In the genomic region with DNA sequence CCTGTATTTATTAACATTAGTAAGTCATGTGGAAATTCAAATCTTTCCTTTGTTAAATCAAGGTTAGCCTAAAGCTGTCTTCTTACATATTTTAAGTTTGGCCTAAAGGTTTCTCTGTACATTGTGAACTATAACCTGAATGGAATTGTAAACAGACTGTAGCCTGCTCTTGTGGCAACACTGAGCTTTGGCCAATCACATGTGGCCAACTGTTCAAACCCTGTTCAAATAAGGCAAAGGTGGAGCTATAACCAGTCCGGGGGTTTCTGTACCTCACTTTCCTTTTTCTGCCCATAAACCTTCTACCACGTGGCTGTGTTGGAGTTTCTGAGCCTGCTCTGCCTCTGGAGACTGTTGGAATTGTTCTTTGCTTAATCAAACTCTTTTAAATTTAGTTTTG, we compare ENCODE assay signal across 1 cellular context.
TF ChIP-seq lines count a peak whose summit lies in the region.

No MANE protein-coding gene starts in this region.

TF ChIP-seq in IMR-90, 13 proteins besides CTCF, POLR2A, EP300 and RAD21:
- TF ChIP-seq CHD1 (IDR thresholded peaks at IDR 0.05; ENCODE audit: low read depth, low read length) = no peak
